23 cellular contexts compared by ENCODE assay signal in genomic region chr11:106276126-106276525, GRCh38.
DNase-seq lines count a peak whose midpoint lies in the region; ATAC-seq, FAIRE-seq and TF ChIP-seq lines count a peak whose summit lies in the region.
"Had no signal": no experiment of that assay in that cellular context is flagged by ENCODE, and none has a peak within 500 bp of the region (broad histone marks: within the 10 kb centered on the region; RNA-seq: fewer than 3 reads in every experiment).

No MANE protein-coding gene starts in this region.

- no peaks in the 10 kb centered on the region for H3K27me3 ChIP-seq in endothelial cell of umbilical vein (ENCODE audit: control insufficient read depth in 2 of 2, insufficient read depth in 2 of 2, low read length in 2 of 2)
- H3K27me3 ChIP-seq: BE2C had no signal

- CTCF ChIA-PET in endothelial cell of umbilical vein (lab: Charles Lee), result no interaction called here

- no peak overlapping the region for H3K27ac ChIP-seq in endothelial cell of umbilical vein (ENCODE audit: insufficient read depth, low read depth, low read length)
- H3K27ac ChIP-seq: PC-9, RWPE1 had no signal

- TF ChIP-seq CTCF in endothelial cell of umbilical vein (IDR thresholded peaks at IDR 0.05; ENCODE audit: extremely low read depth in 1 of 2, insufficient read depth in 1 of 2, low read depth in 1 of 2, low read length in 2 of 2), result no peak
- no peak for TF ChIP-seq CTCF in fibroblast of villous mesenchyme (IDR thresholded peaks at IDR 0.05; ENCODE audit: insufficient read depth, low read depth, low read length)

- peaks cover 16% of the 10 kb centered on the region for H3K9me3 Mint-ChIP-seq in natural killer cell treated with Interleukin-12 subunit alpha and Interleukin-12 subunit beta and Interleukin-15 and Interleukin-18, amount 100 ng/mL, for 72 hours
- H3K9me3 Mint-ChIP-seq: HFFc6 had no signal

- BruUV-seq in endothelial cell of umbilical vein (replicated peaks; lab: Mats Ljungman, UMichigan), result no TSS peak

- H3K9me3 ChIP-seq in endothelial cell of umbilical vein (replicated peaks; ENCODE audit: control insufficient read depth, insufficient read depth, low read length), result no peaks in the 10 kb centered on the region
- H3K9me3 ChIP-seq: BE2C had no signal

- POLR2A ChIA-PET in endothelial cell of umbilical vein (lab: Charles Lee), result no interaction called here

- H2AFZ ChIP-seq in endothelial cell of umbilical vein (ENCODE audit: low read depth, low read length), result no peak overlapping the region
- H2AFZ ChIP-seq: PC-9 had no signal

- H3K36me3 ChIP-seq in endothelial cell of umbilical vein (ENCODE audit: control insufficient read depth in 2 of 2, extremely low read depth in 1 of 2, insufficient read depth in 2 of 2, low read length in 2 of 2), result no peaks in the 10 kb centered on the region
- H3K36me3 ChIP-seq: BE2C had no signal

- dilution Hi-C loops in endothelial cell of umbilical vein (cut with MboI; ENCODE audit: extremely low pct_ligation_motif_present, low sequenced_read_pairs), result no loop called here

- DNase-seq in ELR (ENCODE audit: low read depth) (peak; percentile 33), endothelial cell of umbilical vein (ENCODE audit: low read depth, low spot score) (no peak), fibroblast of villous mesenchyme (ENCODE audit: low read depth) (peak; percentile 7), ecto neural progenitor cell (ENCODE audit: low spot score) (no peak)
- DNase-seq in activated CD4-positive, alpha-beta T cell treated with anti-CD3 and anti-CD28 coated beads for 1 hour, result no peak
- DNase-seq in natural killer cell treated with Interleukin-12 subunit alpha and Interleukin-12 subunit beta and Interleukin-15 and Interleukin-18, amount 100 ng/mL, for 72 hours (ENCODE audit: low spot score), result no peak
- DNase-seq: BE2C; CD4-positive, alpha-beta T cell; HFFc6; KG1; NCI-H1105 treated with DMSO at 0.1 percent for 48 hours; NCI-H1694; NCI-H2081 treated with DMSO at 0.1 percent for 48 hours; NCI-H510A; PC-9; SIG-M5 had no signal

- 0 out of 3 replicates have a peak, but pooled peaks have one; percentile 28 for ATAC-seq in SK-N-SH treated with all-trans-retinoic acid at 6 μM for 48 hours
- no peak for ATAC-seq in GM21723 (IDR thresholded peaks at IDR 0.05; ENCODE audit: unreplicated experiment)
- ATAC-seq in natural killer cell treated with Interleukin-12 subunit alpha and Interleukin-12 subunit beta and Interleukin-15 and Interleukin-18, amount 100 ng/mL, for 72 hours, result no peak
- ATAC-seq: HepG2 had no signal

- H3K9ac ChIP-seq in endothelial cell of umbilical vein (replicated peaks; ENCODE audit: extremely low read depth, insufficient read depth, low read length), result no peak overlapping the region

- H3K4me3 ChIP-seq in endothelial cell of umbilical vein (replicated peaks in 1 of 3; ENCODE audit: insufficient read depth in 1 of 3, low read depth in 1 of 3, low read length in 3 of 3), result no peak overlapping the region
- no peak overlapping the region for H3K4me3 ChIP-seq in fibroblast of villous mesenchyme (ENCODE audit: low read depth, low read length)
- H3K4me3 ChIP-seq: GM12878, PC-9 had no signal

- no peak overlapping the region for H3K27ac Mint-ChIP-seq in natural killer cell treated with Interleukin-12 subunit alpha and Interleukin-12 subunit beta and Interleukin-15 and Interleukin-18, amount 100 ng/mL, for 72 hours
- H3K27ac Mint-ChIP-seq: CD4-positive, alpha-beta T cell; HFFc6 had no signal

- no peaks in the 10 kb centered on the region for H3K79me2 ChIP-seq in endothelial cell of umbilical vein (ENCODE audit: control insufficient read depth, insufficient read depth, low read length)

- no peaks in the 10 kb centered on the region for H3K4me1 ChIP-seq in endothelial cell of umbilical vein (ENCODE audit: control insufficient read depth, extremely low read depth, insufficient read depth, low read length)
- H3K4me1 ChIP-seq: BE2C had no signal

- no peak overlapping the region for H3K4me2 ChIP-seq in endothelial cell of umbilical vein (ENCODE audit: insufficient read depth, low read length)
- H3K4me2 ChIP-seq: PC-9 had no signal

- peaks cover 4% of the 10 kb centered on the region for H3K36me3 Mint-ChIP-seq in natural killer cell treated with Interleukin-12 subunit alpha and Interleukin-12 subunit beta and Interleukin-15 and Interleukin-18, amount 100 ng/mL, for 72 hours

- no peaks in the 10 kb centered on the region for H3K9me1 ChIP-seq in endothelial cell of umbilical vein (replicated peaks; ENCODE audit: control insufficient read depth, extremely low read depth, insufficient read depth, low read length)

- no peak for TF ChIP-seq POLR2A in endothelial cell of umbilical vein (IDR thresholded peaks at IDR 0.05; ENCODE audit: low read depth, low read length)

- intact Hi-C loops in endothelial cell of umbilical vein (cut with micrococcal nuclease), result no loop called here

- no peak for FAIRE-seq in endothelial cell of umbilical vein (lab: Jason Lieb, UNC)
- FAIRE-seq: GM12878, GM18507, H54, HepG2 had no signal

- no peaks in the 10 kb centered on the region for H3K4me1 Mint-ChIP-seq in natural killer cell treated with Interleukin-12 subunit alpha and Interleukin-12 subunit beta and Interleukin-15 and Interleukin-18, amount 100 ng/mL, for 72 hours (ENCODE audit: low read depth in 2 of 2)

- H3K27me3 Mint-ChIP-seq in natural killer cell treated with Interleukin-12 subunit alpha and Interleukin-12 subunit beta and Interleukin-15 and Interleukin-18, amount 100 ng/mL, for 72 hours, result no peaks in the 10 kb centered on the region
- H3K27me3 Mint-ChIP-seq: CD4-positive, alpha-beta T cell had no signal

- H3K4me3 Mint-ChIP-seq in natural killer cell treated with Interleukin-12 subunit alpha and Interleukin-12 subunit beta and Interleukin-15 and Interleukin-18, amount 100 ng/mL, for 72 hours, result no peak overlapping the region
- H3K4me3 Mint-ChIP-seq: CD4-positive, alpha-beta T cell; HFFc6 had no signal

- H4K20me1 ChIP-seq in endothelial cell of umbilical vein (replicated peaks; ENCODE audit: control insufficient read depth, extremely low read depth, insufficient read depth, low read length), result no peaks in the 10 kb centered on the region

TF ChIP-seq in SK-N-SH treated with all-trans-retinoic acid at 6 μM for 48 hours, 23 proteins besides CTCF, POLR2A, EP300 and RAD21:
- TF ChIP-seq ARNTL (CRISPR knock-in tag; IDR thresholded peaks at IDR 0.05; ENCODE audit: borderline replicate concordance, low read depth) (no peak), ZC3H10 (CRISPR knock-in tag; IDR thresholded peaks at IDR 0.05) (no peak)

TF ChIP-seq in endothelial cell of umbilical vein, 7 proteins besides CTCF, POLR2A, EP300 and RAD21:
- TF ChIP-seq, protein P1, sequence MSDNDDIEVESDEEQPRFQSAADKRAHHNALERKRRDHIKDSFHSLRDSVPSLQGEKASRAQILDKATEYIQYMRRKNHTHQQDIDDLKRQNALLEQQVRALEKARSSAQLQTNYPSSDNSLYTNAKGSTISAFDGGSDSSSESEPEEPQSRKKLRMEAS (IDR thresholded peaks at IDR 0.05; ENCODE audit: insufficient read depth, insufficient read length), result no peak
- TF ChIP-seq FOS (IDR thresholded peaks at IDR 0.05; ENCODE audit: borderline replicate concordance, insufficient read depth, low read length), result peak; percentile 29

Comparison
In these comparisons a context has a peak if more than half of its experiments do, and no peak if none do; other contexts are left out.
1. DNase-seq: peak in ELR (single experiment) and fibroblast of villous mesenchyme (single experiment); none in endothelial cell of umbilical vein (single experiment), activated CD4-positive, alpha-beta T cell treated with anti-CD3 and anti-CD28 coated beads for 1 hour (single experiment), ecto neural progenitor cell (single experiment) and natural killer cell treated with Interleukin-12 subunit alpha and Interleukin-12 subunit beta and Interleukin-15 and Interleukin-18, amount 100 ng/mL, for 72 hours (single experiment).